1 cellular context compared by ENCODE assay signal in genomic region chr1:16644179-16645043, GRCh38.
A peak's percentile ranks its signal among the peaks of the same experiment; 100 is the strongest.
TF ChIP-seq lines count a peak whose summit lies in the region.

No MANE protein-coding gene starts in this region.

TF ChIP-seq in HepG2, 621 proteins besides CTCF, POLR2A, EP300 and RAD21 (continued from another document and continues in another):
- TF ChIP-seq UBTF (CRISPR knock-in tag; IDR thresholded peaks at IDR 0.05) (peak; percentile 99), MBD4 (IDR thresholded peaks at IDR 0.05; ENCODE audit: borderline replicate concordance, low read length) (no peak), ZNF138 (CRISPR knock-in tag; IDR thresholded peaks at IDR 0.05; ENCODE audit: low read depth) (peak; percentile 99; the same call in 1 of the 2 replicates), SAP130 (CRISPR knock-in tag; IDR thresholded peaks at IDR 0.05; ENCODE audit: low read depth) (peak; percentile 100), GMEB1 (CRISPR knock-in tag; IDR thresholded peaks at IDR 0.05; ENCODE audit: borderline replicate concordance) (peak; percentile 93), ZEB1 (IDR thresholded peaks at IDR 0.05; ENCODE audit: insufficient replicate concordance, low read depth) (no peak), ZBTB8A (CRISPR knock-in tag; IDR thresholded peaks at IDR 0.05; ENCODE audit: borderline replicate concordance, low read depth) (no peak; the same call in 1 of the 2 replicates), ZNF430 (CRISPR knock-in tag; IDR thresholded peaks at IDR 0.05) (peak; percentile 98), DNMT1 (CRISPR knock-in tag; IDR thresholded peaks at IDR 0.05) (peak; percentile 100), FOXO1 (CRISPR knock-in tag; IDR thresholded peaks at IDR 0.05) (peak; percentile 97), TBX2 (CRISPR knock-in tag; IDR thresholded peaks at IDR 0.05; ENCODE audit: borderline replicate concordance) (peak; percentile 98), NFE2 (CRISPR knock-in tag; IDR thresholded peaks at IDR 0.05) (peak; percentile 76), PRDM15 (CRISPR knock-in tag; IDR thresholded peaks at IDR 0.05) (peak; percentile 61; the same call in 1 of the 2 replicates), ZNF768 (CRISPR knock-in tag; IDR thresholded peaks at IDR 0.05) (peak; percentile 85), ZNF615 (CRISPR knock-in tag; IDR thresholded peaks at IDR 0.05; ENCODE audit: borderline replicate concordance) (peak; percentile 34; the same call in 1 of the 2 replicates), ZBTB46 (CRISPR knock-in tag; IDR thresholded peaks at IDR 0.05; ENCODE audit: borderline replicate concordance) (no peak; the same call in 1 of the 2 replicates), PCBP2 (optimal IDR thresholded peaks at IDR 0.05; ENCODE audit: low read depth, low read length, poor library complexity, severe bottlenecking) (no peak), KMT2A (CRISPR knock-in tag; IDR thresholded peaks at IDR 0.05) (peak; percentile 99), ZNF549 (CRISPR knock-in tag; IDR thresholded peaks at IDR 0.05) (peak; percentile 87; the same call in 1 of the 2 replicates), FOXM1 (CRISPR knock-in tag; IDR thresholded peaks at IDR 0.05) (no peak; the same call in 1 of the 2 replicates), KLF9 (CRISPR knock-in tag; IDR thresholded peaks at IDR 0.05; ENCODE audit: low read depth) (peak; percentile 91), ZNF136 (CRISPR knock-in tag; IDR thresholded peaks at IDR 0.05; ENCODE audit: low read depth) (peak; percentile 94), ATF1 (CRISPR knock-in tag; IDR thresholded peaks at IDR 0.05) (no peak), ZFP36 (IDR thresholded peaks at IDR 0.05; ENCODE audit: borderline replicate concordance, low read depth, low read length, partially characterized antibody) (peak; percentile 47), MZF1 (CRISPR knock-in tag; IDR thresholded peaks at IDR 0.05; ENCODE audit: borderline replicate concordance) (peak; percentile 85; the same call in 1 of the 2 replicates), ZBTB7A (CRISPR knock-in tag; IDR thresholded peaks at IDR 0.05) (peak; percentile 98), NR1H2 (CRISPR knock-in tag; IDR thresholded peaks at IDR 0.05; ENCODE audit: borderline replicate concordance, low read depth) (peak; percentile 59), HOXA3 (CRISPR knock-in tag; IDR thresholded peaks at IDR 0.05) (peak; percentile 98), RNF2 (conservative IDR thresholded peaks at IDR 0.05; ENCODE audit: low read depth) (no peak; the same call in 1 of the 2 replicates), NFKBIZ (CRISPR knock-in tag; IDR thresholded peaks at IDR 0.05) (peak; percentile 94), TRAFD1 (CRISPR knock-in tag; IDR thresholded peaks at IDR 0.05; ENCODE audit: borderline replicate concordance) (peak; percentile 83), HOXA5 (CRISPR knock-in tag; IDR thresholded peaks at IDR 0.05) (peak; percentile 99), IKZF1 (IDR thresholded peaks at IDR 0.05) (no peak), ZNF253 (CRISPR knock-in tag; IDR thresholded peaks at IDR 0.05; ENCODE audit: borderline replicate concordance) (peak; percentile 84; the same call in 1 of the 2 replicates), GTF3A (CRISPR knock-in tag; conservative IDR thresholded peaks at IDR 0.05) (no peak; the same call in 1 of the 2 replicates), TMF1 (CRISPR knock-in tag; IDR thresholded peaks at IDR 0.05; ENCODE audit: low read depth) (peak; percentile 41), ZNF331 (CRISPR knock-in tag; IDR thresholded peaks at IDR 0.05) (peak; percentile 97), CCAR2 (optimal IDR thresholded peaks at IDR 0.05; ENCODE audit: low read depth, low read length) (no peak), STAT6 (CRISPR knock-in tag; IDR thresholded peaks at IDR 0.05; ENCODE audit: borderline replicate concordance) (0 out of 2 replicates have a peak, but pooled peaks have one; percentile 78), MED1 (CRISPR knock-in tag; IDR thresholded peaks at IDR 0.05) (peak; percentile 98), ZNF547 (CRISPR knock-in tag; IDR thresholded peaks at IDR 0.05) (peak; percentile 98), BRD4 (CRISPR knock-in tag; IDR thresholded peaks at IDR 0.05) (peak; percentile 99), ZNF367 (CRISPR knock-in tag; IDR thresholded peaks at IDR 0.05; ENCODE audit: borderline replicate concordance) (peak; percentile 64; the same call in 1 of the 2 replicates), ZNF20 (CRISPR knock-in tag; IDR thresholded peaks at IDR 0.05) (peak; percentile 91; the same call in 1 of the 2 replicates), SKIL (CRISPR knock-in tag; IDR thresholded peaks at IDR 0.05; ENCODE audit: borderline replicate concordance) (peak; percentile 75), WIZ (CRISPR knock-in tag; IDR thresholded peaks at IDR 0.05) (peak; percentile 97), ZNF225 (CRISPR knock-in tag; IDR thresholded peaks at IDR 0.05) (peak; percentile 90), KLF11 (CRISPR knock-in tag; IDR thresholded peaks at IDR 0.05) (peak; percentile 94), ZBTB3 (CRISPR knock-in tag; IDR thresholded peaks at IDR 0.05; ENCODE audit: borderline replicate concordance, low read depth) (0 out of 2 replicates have a peak, but pooled peaks have one; percentile 37), BCL3 (CRISPR knock-in tag; IDR thresholded peaks at IDR 0.05) (peak; percentile 98), NFYB (CRISPR knock-in tag; IDR thresholded peaks at IDR 0.05) (peak; percentile 66), ZSCAN25 (CRISPR knock-in tag; IDR thresholded peaks at IDR 0.05) (peak; percentile 81; the same call in 1 of the 2 replicates), ZNF792 (CRISPR knock-in tag; IDR thresholded peaks at IDR 0.05) (peak; percentile 99)
